In the genomic region with DNA sequence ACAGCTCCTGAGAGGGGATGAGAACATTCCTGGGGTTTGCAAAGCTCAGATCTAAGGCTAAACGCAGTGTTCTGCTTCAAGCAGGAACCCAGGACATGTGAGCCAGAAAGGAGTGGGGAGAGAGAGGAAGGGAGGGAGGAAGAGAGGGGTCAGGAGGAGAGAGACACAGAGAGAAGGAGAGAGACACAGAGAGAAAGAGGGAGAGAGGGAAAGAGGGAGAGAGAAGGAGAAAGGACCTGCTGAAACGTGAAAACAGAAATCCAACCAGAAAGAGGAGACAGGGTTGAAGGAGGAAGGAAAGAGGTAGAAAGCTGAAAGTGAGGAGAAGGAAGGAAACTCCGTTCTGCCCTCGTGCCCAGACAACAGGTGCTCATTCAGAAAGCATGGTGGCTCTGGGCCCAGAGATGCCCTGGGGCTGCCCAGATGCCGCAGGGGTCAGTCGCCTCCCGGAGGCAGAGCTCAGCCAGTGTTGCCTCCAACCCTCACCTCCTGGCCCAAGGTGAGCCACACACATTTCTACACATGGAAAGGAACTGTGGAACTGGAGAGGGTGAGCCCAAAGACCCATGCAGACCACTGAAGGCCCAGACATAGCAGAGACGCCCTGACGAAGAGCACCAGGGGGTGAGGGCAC, we compare ENCODE assay signal across 19 cellular contexts. TPM values are rescaled to one million over a fixed set of nuclear protein-coding genes. Genes with fewer than 3 reads are reported as not detected.
DNase-seq lines count a peak whose midpoint lies in the region; ATAC-seq, FAIRE-seq and TF ChIP-seq lines count a peak whose summit lies in the region.
"Had no signal": no experiment of that assay in that cellular context is flagged by ENCODE, and none has a peak within 500 bp of the region (broad histone marks: within the 10 kb centered on the region; RNA-seq: fewer than 3 reads in every experiment).

No MANE protein-coding gene starts in this region.

- in situ Hi-C loops in HepG2 (cut with HindIII; ENCODE audit: extremely low pct_ligation_motif_present, low pct_unique_long_range_greater_than_20kb), result no loop called here

- H3K27me3 ChIP-seq in BLaER1 (no peaks in the 10 kb centered on the region), H7 (ENCODE audit: control insufficient read depth, insufficient read depth, low read length) (no peaks in the 10 kb centered on the region), WERI-Rb-1 (ENCODE audit: insufficient read depth, low read depth, severe bottlenecking) (no peaks in the 10 kb centered on the region), HepG2 (ENCODE audit: control insufficient read depth in 1 of 2, insufficient read depth in 2 of 2, low read length in 2 of 2) (peaks cover 42 to 91% of the 10 kb centered on the region in 2 experiments)

- TF ChIP-seq CTCF in WERI-Rb-1 (IDR thresholded peaks at IDR 0.05; ENCODE audit: low read depth, low read length), result peak; percentile 58
- no peak for TF ChIP-seq CTCF in HepG2 (CRISPR knock-in tag; IDR thresholded peaks at IDR 0.05)

- POLR2A ChIA-PET in HepG2 (lab: Yijun Ruan, JAX), result no interaction called here

- DNase-seq in H7 (peak; percentile 48), WERI-Rb-1 (no peak), HepG2 (ENCODE audit: low spot score) (no peak), NCI-H226 (no peak)
- DNase-seq in activated effector memory CD4-positive, alpha-beta T cell treated with Interleukin-2 at 50 U/mL for 16 hours, result no peak
- DNase-seq: Calu3; CD4-positive, CD25-positive, alpha-beta regulatory T cell; DMS153; DMS79 treated with DMSO at 0.1 percent for 48 hours; EL had no signal

- H3K9ac ChIP-seq in BLaER1 (peak overlapping the region; percentile 48), HepG2 (ENCODE audit: insufficient read depth, low read depth, low read length) (no peak overlapping the region)
- H3K9ac ChIP-seq: KMS-11 had no signal

- H3K4me2 ChIP-seq in BLaER1 (peak overlapping the region; percentile 76), HepG2 (ENCODE audit: low read depth, low read length) (no peak overlapping the region)
- H3K4me2 ChIP-seq: KMS-11 had no signal

- H3K4me3 ChIP-seq in BLaER1 (no peak overlapping the region), H7 (ENCODE audit: insufficient read depth, low read depth, low read length) (no peak overlapping the region), WERI-Rb-1 (ENCODE audit: low read depth, low read length) (no peak overlapping the region), HepG2 (replicated peaks in 1 of 3; ENCODE audit: insufficient read depth in 1 of 3, low read depth in 2 of 3, low read length in 3 of 3) (no peak overlapping the region)

- no TSS peak for BruUV-seq in HepG2 (replicated peaks; lab: Mats Ljungman, UMichigan)

- TF ChIP-seq RAD21 in HepG2 (CRISPR knock-in tag; IDR thresholded peaks at IDR 0.05), result no peak

- H3K27ac ChIP-seq in BLaER1, result peak overlapping the region; percentile 58
- H3K27ac ChIP-seq in WERI-Rb-1, result no peak overlapping the region
- no peak overlapping the region for H3K27ac ChIP-seq in HepG2 (ENCODE audit: extremely low read length, insufficient read depth, low read length)
- H3K27ac ChIP-seq: KMS-11 had no signal

- no peak for FAIRE-seq in HepG2 (lab: Jason Lieb, UNC)
- FAIRE-seq: G401.6, GM12891 had no signal

- H3K9me3 ChIP-seq in BLaER1 (no peaks in the 10 kb centered on the region), WERI-Rb-1 (ENCODE audit: severe bottlenecking) (peaks cover 3% of the 10 kb centered on the region), HepG2 (ENCODE audit: low read length) (no peaks in the 10 kb centered on the region)

- CTCF ChIA-PET in HepG2 (lab: Yijun Ruan, JAX; ENCODE audit: low intra/inter-chr PET ratio, low total read pairs), result no interaction called here

- H3K4me1 ChIP-seq in BLaER1 (peaks cover 37% of the 10 kb centered on the region), HepG2 (ENCODE audit: insufficient read depth, low read length) (no peaks in the 10 kb centered on the region)

- 20% methylated on average over 9 of the region's 9 CpGs for WGBS in HepG2 (ENCODE audit: low lambda C conversion rate)

- H4K20me1 ChIP-seq in BLaER1 (no peaks in the 10 kb centered on the region), HepG2 (ENCODE audit: insufficient read depth, low read length) (no peaks in the 10 kb centered on the region)

- TF ChIP-seq POLR2A in HepG2 (IDR thresholded peaks at IDR 0.05; ENCODE audit: insufficient read depth in 1 of 2, low read depth in 2 of 2, low read length in 2 of 2), result no peak

- no peak for TF ChIP-seq EP300 in HepG2 (IDR thresholded peaks at IDR 0.05; ENCODE audit: low read depth in 2 of 2, low read length in 2 of 2)
- TF ChIP-seq EP300 in HepG2 (CRISPR knock-in tag; IDR thresholded peaks at IDR 0.05; ENCODE audit: borderline replicate concordance), result no peak

- ATAC-seq in HepG2 (no peak), HG02759 (IDR thresholded peaks at IDR 0.05; ENCODE audit: unreplicated experiment) (no peak)

- no peak overlapping the region for H2AFZ ChIP-seq in HepG2 (ENCODE audit: low read length)

- intact Hi-C loops in HepG2 (cut with micrococcal nuclease; ENCODE audit: unreplicated experiment), result no loop called here

- H3K79me2 ChIP-seq in HepG2 (ENCODE audit: insufficient read depth, low read length), result no peaks in the 10 kb centered on the region

- H3K36me3 ChIP-seq in BLaER1 (no peaks in the 10 kb centered on the region), H7 (replicated peaks; ENCODE audit: control insufficient read depth, insufficient read depth, low read length) (no peaks in the 10 kb centered on the region), WERI-Rb-1 (no peaks in the 10 kb centered on the region), HepG2 (replicated peaks in 1 of 2; ENCODE audit: control insufficient read depth in 1 of 2, insufficient read depth in 2 of 2, low read length in 2 of 2) (no peaks in the 10 kb centered on the region)

TF ChIP-seq in HepG2, 621 proteins besides CTCF, POLR2A, EP300 and RAD21 (continues in another document):
- TF ChIP-seq ZNF282 (IDR thresholded peaks at IDR 0.05; ENCODE audit: partially characterized antibody) (peak; percentile 43), SOX5 (CRISPR knock-in tag; IDR thresholded peaks at IDR 0.05; ENCODE audit: borderline replicate concordance) (no peak), SMAD3 (CRISPR knock-in tag; IDR thresholded peaks at IDR 0.05) (no peak), GPBP1L1 (CRISPR knock-in tag; IDR thresholded peaks at IDR 0.05) (no peak), RAD51 (IDR thresholded peaks at IDR 0.05; ENCODE audit: borderline replicate concordance) (0 out of 2 replicates have a peak, but pooled peaks have one; percentile 22), PAWR (CRISPR knock-in tag; IDR thresholded peaks at IDR 0.05; ENCODE audit: borderline replicate concordance) (no peak), SRSF4 (IDR thresholded peaks at IDR 0.05; ENCODE audit: low read depth, low read length, poor library complexity, severe bottlenecking) (no peak)

RNA-seq across cellular contexts. Expression of gene ENPP7, which starts 49.0 kb away (rescaled TPM):
- total RNA-seq in H7 (2014; rRNA removed; shearing (Covaris generic)), result not detected in 2 replicates
- 0.76 and 2.2 TPM in 2 replicates for total RNA-seq in HepG2 (2016; rRNA removed; fragmentation: Illumina TruSeq; extraction: Trizol)
- 0.30 TPM in 1 of 2 replicates, not detected in the other for total RNA-seq in HepG2 (2016; cell fraction: cytosol; rRNA removed; fragmentation: Illumina TruSeq; extraction: Trizol; ENCODE audit: low read depth)
- 0.54 and 2.3 TPM in 2 replicates for total RNA-seq in HepG2 (2016; cell fraction: insoluble cytoplasmic fraction; rRNA removed; fragmentation: Illumina TruSeq; extraction: Trizol)
- 0.28 and 0.41 TPM in 2 replicates for total RNA-seq in HepG2 (2016; cell fraction: membrane; rRNA removed; fragmentation: Illumina TruSeq; extraction: Trizol)
- 3.2 and 3.4 TPM in 2 replicates for total RNA-seq in HepG2 (2016; cell fraction: nucleus; rRNA removed; fragmentation: Illumina TruSeq; extraction: Trizol)
- 1.1 and 2.2 TPM in 2 replicates for polyA plus RNA-seq in HepG2 (2011; rRNA removed)
- polyA plus RNA-seq in HepG2 (2011; cell fraction: cytosol; rRNA removed), result 1.2 and 1.3 TPM in 2 replicates
- polyA plus RNA-seq in HepG2 (2011; cell fraction: nucleus; rRNA removed), result 5.5 and 5.6 TPM in 2 replicates
- polyA plus RNA-seq in HepG2 (2012), result 1.7 and 2.5 TPM in 2 replicates
- polyA plus RNA-seq in HepG2 (2016; cell fraction: cytosol; fragmentation: Illumina TruSeq; extraction: Trizol; ENCODE audit: low read depth), result 0.20 and 0.24 TPM in 2 replicates
- 0.19 and 0.36 TPM in 2 replicates for polyA plus RNA-seq in HepG2 (2016; cell fraction: insoluble cytoplasmic fraction; fragmentation: Illumina TruSeq; extraction: Trizol; ENCODE audit: low read depth)
- polyA plus RNA-seq in HepG2 (2016; cell fraction: membrane; fragmentation: Illumina TruSeq; extraction: Trizol; ENCODE audit: low read depth), result 0.15 and 0.29 TPM in 2 replicates
- polyA plus RNA-seq in HepG2 (2016; cell fraction: nucleus; fragmentation: Illumina TruSeq; extraction: Trizol; ENCODE audit: insufficient read depth, low read depth), result 1.4 and 2.3 TPM in 2 replicates
- polyA minus RNA-seq in HepG2 (2011; rRNA and poly(A)+ RNA removed; ENCODE audit: low replicate concordance), result 6.6 TPM in 1 of 2 replicates, not detected in the other
- polyA minus RNA-seq in HepG2 (2011; cell fraction: cytosol; rRNA and poly(A)+ RNA removed), result 0.79 and 1.1 TPM in 2 replicates
- 10.6 and 12.7 TPM in 2 replicates for polyA minus RNA-seq in HepG2 (2011; cell fraction: nucleus; rRNA and poly(A)+ RNA removed)
- total RNA-seq: A673; Calu3; CD4-positive, CD25-positive, alpha-beta regulatory T cell; H4; HT1080 had no signal
- polyA plus RNA-seq: BJ had no signal
